8 cellular contexts compared by ENCODE assay signal in the genomic region with DNA sequence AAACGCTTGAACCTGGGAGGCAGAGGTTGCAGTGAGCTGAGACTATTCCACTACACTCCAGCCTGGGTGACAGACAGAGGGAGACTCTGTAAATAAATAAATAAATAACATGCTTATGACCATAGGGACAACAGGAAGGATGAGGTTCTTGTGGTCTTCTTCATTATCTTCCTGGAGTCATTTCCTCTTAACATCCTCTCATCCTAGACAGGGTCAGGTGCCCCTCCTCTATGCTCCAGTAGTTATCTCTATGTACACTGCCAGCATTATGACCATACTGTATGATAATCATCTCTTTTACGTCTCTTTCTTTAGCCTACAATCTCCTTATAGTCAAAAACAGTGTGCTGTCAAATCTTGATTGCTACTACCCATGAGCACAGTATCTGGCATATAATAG. TPM values are rescaled to one million over a fixed set of nuclear protein-coding genes. Genes with fewer than 3 reads are reported as not detected.
A peak's percentile ranks its signal among the peaks of the same experiment; 100 is the strongest.
DNase-seq lines count a peak whose midpoint lies in the region; ATAC-seq and TF ChIP-seq lines count a peak whose summit lies in the region.

No MANE protein-coding gene starts in this region.

- H3K27ac ChIP-seq in naive thymus-derived CD4-positive, alpha-beta T cell (ENCODE audit: low read depth, low read length), result no peak overlapping the region

- H3K27me3 ChIP-seq in naive thymus-derived CD4-positive, alpha-beta T cell (ENCODE audit: control insufficient read depth in 2 of 2, insufficient read depth in 2 of 2, low read length in 2 of 2), result no peaks in the 10 kb centered on the region

- H3K9me3 ChIP-seq in naive thymus-derived CD4-positive, alpha-beta T cell (ENCODE audit: control insufficient read depth in 2 of 3, low read length in 3 of 3), result peaks cover 0 to 8% (median 0%) of the 10 kb centered on the region in 3 experiments

- H3K4me3 ChIP-seq in naive thymus-derived CD4-positive, alpha-beta T cell (ENCODE audit: low read length), result no peak overlapping the region

- H3K4me3 Mint-ChIP-seq in HFFc6, result no peak overlapping the region
- peak overlapping the region in 3 of 10 donors; percentile 0 to 64 (median 36) for H3K4me3 Mint-ChIP-seq in naive thymus-derived CD4-positive, alpha-beta T cell

- POLR2A ChIA-PET in naive thymus-derived CD4-positive, alpha-beta T cell (lab: Charles Lee), result interaction anchor here (1.5 kb wide), 1 partner anchor 9 kb away, joined by 4 read pairs; no protein-coding TSS in a partner anchor

- TF ChIP-seq CTCF in HFFc6 (IDR thresholded peaks at IDR 0.05), result no peak

- no peak for DNase-seq in HFFc6
- peak; percentile 12 for DNase-seq in KG1 (lab: John Stamatoyannopoulos, UW)
- no peak for DNase-seq in naive thymus-derived CD4-positive, alpha-beta T cell
- no peak for DNase-seq in hypothalamus (lab: John Stamatoyannopoulos, UW)
- no peak for DNase-seq in OCI-M2 (lab: John Stamatoyannopoulos, UW; ENCODE audit: unreplicated experiment)
- no peak for DNase-seq in NCI-H82 (lab: John Stamatoyannopoulos, UW)

- H3K27ac Mint-ChIP-seq in HFFc6, result peak overlapping the region; percentile 97; the same call in 1 of the 2 replicates
- H3K27ac Mint-ChIP-seq in naive thymus-derived CD4-positive, alpha-beta T cell, result peak overlapping the region in 3 of 9 donors; percentile 38 to 62 (median 48)

- H3K4me1 Mint-ChIP-seq in HFFc6 (ENCODE audit: low read depth), result peaks cover 66% of the 10 kb centered on the region
- H3K4me1 Mint-ChIP-seq in naive thymus-derived CD4-positive, alpha-beta T cell, result peaks cover 17 to 51% (median 30%) of the 10 kb centered on the region in 7 donors

- no peaks in the 10 kb centered on the region for H3K9me3 Mint-ChIP-seq in HFFc6
- H3K9me3 Mint-ChIP-seq in naive thymus-derived CD4-positive, alpha-beta T cell, result peaks cover 0 to 23% (median 6%) of the 10 kb centered on the region in 11 donors

- CTCF ChIA-PET in naive thymus-derived CD4-positive, alpha-beta T cell (lab: Charles Lee), result no interaction called here

- intact Hi-C loops in naive thymus-derived CD4-positive, alpha-beta T cell (cut with micrococcal nuclease), result no loop called here

- peaks cover 26% of the 10 kb centered on the region for H3K36me3 Mint-ChIP-seq in HFFc6 (ENCODE audit: low read depth)
- peaks cover 13 to 35% (median 25%) of the 10 kb centered on the region in 5 donors for H3K36me3 Mint-ChIP-seq in naive thymus-derived CD4-positive, alpha-beta T cell

- peaks cover 7 to 8% of the 10 kb centered on the region in 2 donors for H3K4me1 ChIP-seq in naive thymus-derived CD4-positive, alpha-beta T cell (ENCODE audit: control insufficient read depth in 2 of 2, insufficient read depth in 2 of 2, low read length in 2 of 2)

- no peaks in the 10 kb centered on the region; the same call in 1 of the 2 replicates for H3K27me3 Mint-ChIP-seq in HFFc6 (ENCODE audit: insufficient read depth)
- H3K27me3 Mint-ChIP-seq in naive thymus-derived CD4-positive, alpha-beta T cell, result no peaks in the 10 kb centered on the region

- ATAC-seq in GM18873 (IDR thresholded peaks at IDR 0.05; ENCODE audit: low FRiP score, unreplicated experiment) (peak; percentile 83), GM19328 (IDR thresholded peaks at IDR 0.05; ENCODE audit: unreplicated experiment) (no peak)
- ATAC-seq in naive thymus-derived CD4-positive, alpha-beta T cell, result peak; percentile 64

- H3K36me3 ChIP-seq in naive thymus-derived CD4-positive, alpha-beta T cell (ENCODE audit: control insufficient read depth in 2 of 3, insufficient read depth in 3 of 3, low read length in 3 of 3), result peaks cover 0 to 3% (median 3%) of the 10 kb centered on the region in 3 experiments

RNA-seq across cellular contexts. Expression of a gene that starts 17.7 kb away (rescaled TPM):
- total RNA-seq in HFFc6 (2021; fragmentation: NEBNext Ultra II Directional; extraction: Animal tissue kit (Norgen Biotek cat#: 25700)), result 10 to 100 TPM; 17.6 to 22.2 (median 19.4) TPM
- total RNA-seq in naive thymus-derived CD4-positive, alpha-beta T cell, result 10 to 100 TPM in 4 of 5 experiments, 1 to 10 TPM in 1; 7.4 to 50.2 (median 24.7) TPM
- polyA plus RNA-seq in naive thymus-derived CD4-positive, alpha-beta T cell, result 10 to 100 TPM; 14.1 to 22.9 TPM
